1 cellular context compared by ENCODE assay signal in genomic region chr1:150561830-150562367, GRCh38.
A peak's percentile ranks its signal among the peaks of the same experiment; 100 is the strongest.
TF ChIP-seq lines count a peak whose summit lies in the region.

No MANE protein-coding gene starts in this region.

TF ChIP-seq in IMR-90, 13 proteins besides CTCF, POLR2A, EP300 and RAD21:
- TF ChIP-seq SMC3 (IDR thresholded peaks at IDR 0.05; ENCODE audit: low read depth, low read length) (no peak), ELK1 (IDR thresholded peaks at IDR 0.05; ENCODE audit: borderline replicate concordance, low read depth, low read length) (no peak), USF2 (IDR thresholded peaks at IDR 0.05; ENCODE audit: low read depth, low read length) (peak; percentile 82), MAFK (IDR thresholded peaks at IDR 0.05; ENCODE audit: low read depth, low read length) (no peak), RFX5 (IDR thresholded peaks at IDR 0.05; ENCODE audit: low read depth, low read length) (peak; percentile 95), MAZ (IDR thresholded peaks at IDR 0.05; ENCODE audit: borderline replicate concordance, low read depth, low read length) (peak; percentile 87; the same call in 1 of the 2 replicates), RCOR1 (IDR thresholded peaks at IDR 0.05; ENCODE audit: insufficient replicate concordance, low read length) (no peak), CHD1 (IDR thresholded peaks at IDR 0.05; ENCODE audit: low read depth, low read length) (no peak), NFE2L2 (IDR thresholded peaks at IDR 0.05; ENCODE audit: low read depth, low read length) (no peak), MXI1 (IDR thresholded peaks at IDR 0.05; ENCODE audit: borderline replicate concordance, low read depth, low read length) (no peak), BHLHE40 (IDR thresholded peaks at IDR 0.05; ENCODE audit: low read depth, low read length) (no peak; the same call in 1 of the 2 replicates), FOS (IDR thresholded peaks at IDR 0.05; ENCODE audit: low read depth, low read length) (no peak), CEBPB (IDR thresholded peaks at IDR 0.05; ENCODE audit: low read depth, low read length) (no peak)
